In the genomic region with DNA sequence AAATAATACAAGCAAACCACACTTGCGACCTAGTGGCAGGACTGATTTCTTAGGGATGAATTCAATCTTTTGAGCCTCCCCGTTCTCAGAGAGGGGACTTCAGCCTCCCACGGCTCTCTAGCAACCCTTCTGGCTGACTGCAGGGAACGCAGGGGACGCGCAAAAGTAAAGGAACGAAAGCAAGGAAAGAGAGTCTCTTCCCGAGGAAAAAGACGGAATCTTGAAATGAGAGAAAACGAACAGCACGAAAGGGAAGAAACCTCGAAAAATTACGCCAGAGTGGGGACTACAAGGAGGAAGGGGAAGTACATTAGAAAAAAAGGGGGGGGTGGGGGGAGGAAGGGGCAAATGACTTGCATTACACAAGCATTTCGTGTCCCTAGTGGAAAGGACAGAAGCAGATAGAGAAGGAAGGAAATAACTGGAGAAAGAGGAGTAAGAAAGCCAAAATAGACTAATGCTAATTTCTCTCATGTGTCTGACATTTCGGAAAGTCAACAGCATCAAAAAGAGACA, we compare ENCODE assay signal across 1 cellular context.
TF ChIP-seq lines count a peak whose summit lies in the region.

No MANE protein-coding gene starts in this region.

TF ChIP-seq in GM12878, 131 proteins besides CTCF, POLR2A, EP300 and RAD21 (continues in another document):
- TF ChIP-seq, protein P1, sequence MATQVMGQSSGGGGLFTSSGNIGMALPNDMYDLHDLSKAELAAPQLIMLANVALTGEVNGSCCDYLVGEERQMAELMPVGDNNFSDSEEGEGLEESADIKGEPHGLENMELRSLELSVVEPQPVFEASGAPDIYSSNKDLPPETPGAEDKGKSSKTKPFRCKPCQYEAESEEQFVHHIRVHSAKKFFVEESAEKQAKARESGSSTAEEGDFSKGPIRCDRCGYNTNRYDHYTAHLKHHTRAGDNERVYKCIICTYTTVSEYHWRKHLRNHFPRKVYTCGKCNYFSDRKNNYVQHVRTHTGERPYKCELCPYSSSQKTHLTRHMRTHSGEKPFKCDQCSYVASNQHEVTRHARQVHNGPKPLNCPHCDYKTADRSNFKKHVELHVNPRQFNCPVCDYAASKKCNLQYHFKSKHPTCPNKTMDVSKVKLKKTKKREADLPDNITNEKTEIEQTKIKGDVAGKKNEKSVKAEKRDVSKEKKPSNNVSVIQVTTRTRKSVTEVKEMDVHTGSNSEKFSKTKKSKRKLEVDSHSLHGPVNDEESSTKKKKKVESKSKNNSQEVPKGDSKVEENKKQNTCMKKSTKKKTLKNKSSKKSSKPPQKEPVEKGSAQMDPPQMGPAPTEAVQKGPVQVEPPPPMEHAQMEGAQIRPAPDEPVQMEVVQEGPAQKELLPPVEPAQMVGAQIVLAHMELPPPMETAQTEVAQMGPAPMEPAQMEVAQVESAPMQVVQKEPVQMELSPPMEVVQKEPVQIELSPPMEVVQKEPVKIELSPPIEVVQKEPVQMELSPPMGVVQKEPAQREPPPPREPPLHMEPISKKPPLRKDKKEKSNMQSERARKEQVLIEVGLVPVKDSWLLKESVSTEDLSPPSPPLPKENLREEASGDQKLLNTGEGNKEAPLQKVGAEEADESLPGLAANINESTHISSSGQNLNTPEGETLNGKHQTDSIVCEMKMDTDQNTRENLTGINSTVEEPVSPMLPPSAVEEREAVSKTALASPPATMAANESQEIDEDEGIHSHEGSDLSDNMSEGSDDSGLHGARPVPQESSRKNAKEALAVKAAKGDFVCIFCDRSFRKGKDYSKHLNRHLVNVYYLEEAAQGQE (IDR thresholded peaks at IDR 0.05; ENCODE audit: low read depth, low read length) = no peak
- TF ChIP-seq MTA3 (IDR thresholded peaks at IDR 0.05; ENCODE audit: borderline replicate concordance, low read length) (no peak), ESRRA (IDR thresholded peaks at IDR 0.05; ENCODE audit: low read length) (no peak), ATF7 (IDR thresholded peaks at IDR 0.05; ENCODE audit: low read depth) (peak; percentile 57), EED (IDR thresholded peaks at IDR 0.05; ENCODE audit: low read depth) (peak; percentile 67; the same call in 1 of the 2 replicates), ZNF207 (IDR thresholded peaks at IDR 0.05; ENCODE audit: borderline replicate concordance) (no peak), KLF5 (IDR thresholded peaks at IDR 0.05; ENCODE audit: partially characterized antibody) (no peak), YBX1 (IDR thresholded peaks at IDR 0.05) (no peak), RB1 (IDR thresholded peaks at IDR 0.05; ENCODE audit: borderline replicate concordance) (0 out of 2 replicates have a peak, but pooled peaks have one; percentile 18), SMC3 (IDR thresholded peaks at IDR 0.05; ENCODE audit: borderline replicate concordance, low read length) (peak; percentile 45; the same call in 1 of the 2 replicates), MXI1 (IDR thresholded peaks at IDR 0.05; ENCODE audit: low read depth, low read length) (0 out of 2 replicates have a peak, but pooled peaks have one; percentile 9), IKZF2 (IDR thresholded peaks at IDR 0.05) (peak; percentile 83 to 84), SIN3A (IDR thresholded peaks at IDR 0.05; ENCODE audit: low read depth, low read length) (no peak), CHD4 (IDR thresholded peaks at IDR 0.05) (no peak), ZBED1 (IDR thresholded peaks at IDR 0.05; ENCODE audit: borderline replicate concordance) (no peak), NFYA (IDR thresholded peaks at IDR 0.05; ENCODE audit: borderline replicate concordance, low read depth, low read length) (no peak), NR2F1 (conservative IDR thresholded peaks at IDR 0.05) (no peak), SPI1 (IDR thresholded peaks at IDR 0.05; ENCODE audit: borderline replicate concordance, insufficient read depth, low read depth, low read length) (no peak), JUNB (IDR thresholded peaks at IDR 0.05) (no peak), NBN (IDR thresholded peaks at IDR 0.05) (0 out of 2 replicates have a peak, but pooled peaks have one; percentile 50), DPF2 (IDR thresholded peaks at IDR 0.05) (no peak), LARP7 (IDR thresholded peaks at IDR 0.05) (no peak), POLR2AphosphoS5 (IDR thresholded peaks at IDR 0.05; ENCODE audit: low read length) (no peak), TAF1 (IDR thresholded peaks at IDR 0.05; ENCODE audit: borderline replicate concordance, low read depth, low read length) (no peak), SP1 (IDR thresholded peaks at IDR 0.05; ENCODE audit: low read depth, low read length) (no peak), ASH2L (IDR thresholded peaks at IDR 0.05; ENCODE audit: borderline replicate concordance, low read depth) (no peak), SIX5 (IDR thresholded peaks at IDR 0.05; ENCODE audit: low read depth, low read length, severe bottlenecking) (no peak), SREBF1 (IDR thresholded peaks at IDR 0.05; ENCODE audit: low read length) (no peak), RFX5 (IDR thresholded peaks at IDR 0.05; ENCODE audit: low read depth, low read length) (no peak), ZZZ3 (IDR thresholded peaks at IDR 0.05; ENCODE audit: control insufficient read depth, insufficient read length, low read depth) (no peak), TCF7 (IDR thresholded peaks at IDR 0.05; ENCODE audit: borderline replicate concordance) (no peak), KAT2A (conservative IDR thresholded peaks at IDR 0.05; ENCODE audit: control insufficient read depth, low read depth, low read length) (no peak), YY1 (IDR thresholded peaks at IDR 0.05; ENCODE audit: low read depth, low read length) (no peak), JUND (IDR thresholded peaks at IDR 0.05; ENCODE audit: low read depth, low read length) (no peak), RCOR1 (conservative IDR thresholded peaks at IDR 0.05; ENCODE audit: low read depth, low read length) (no peak)
- TF ChIP-seq, protein P2, sequence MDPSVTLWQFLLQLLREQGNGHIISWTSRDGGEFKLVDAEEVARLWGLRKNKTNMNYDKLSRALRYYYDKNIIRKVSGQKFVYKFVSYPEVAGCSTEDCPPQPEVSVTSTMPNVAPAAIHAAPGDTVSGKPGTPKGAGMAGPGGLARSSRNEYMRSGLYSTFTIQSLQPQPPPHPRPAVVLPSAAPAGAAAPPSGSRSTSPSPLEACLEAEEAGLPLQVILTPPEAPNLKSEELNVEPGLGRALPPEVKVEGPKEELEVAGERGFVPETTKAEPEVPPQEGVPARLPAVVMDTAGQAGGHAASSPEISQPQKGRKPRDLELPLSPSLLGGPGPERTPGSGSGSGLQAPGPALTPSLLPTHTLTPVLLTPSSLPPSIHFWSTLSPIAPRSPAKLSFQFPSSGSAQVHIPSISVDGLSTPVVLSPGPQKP (IDR thresholded peaks at IDR 0.05; ENCODE audit: low read depth, low read length) = no peak
- TF ChIP-seq, protein P3, sequence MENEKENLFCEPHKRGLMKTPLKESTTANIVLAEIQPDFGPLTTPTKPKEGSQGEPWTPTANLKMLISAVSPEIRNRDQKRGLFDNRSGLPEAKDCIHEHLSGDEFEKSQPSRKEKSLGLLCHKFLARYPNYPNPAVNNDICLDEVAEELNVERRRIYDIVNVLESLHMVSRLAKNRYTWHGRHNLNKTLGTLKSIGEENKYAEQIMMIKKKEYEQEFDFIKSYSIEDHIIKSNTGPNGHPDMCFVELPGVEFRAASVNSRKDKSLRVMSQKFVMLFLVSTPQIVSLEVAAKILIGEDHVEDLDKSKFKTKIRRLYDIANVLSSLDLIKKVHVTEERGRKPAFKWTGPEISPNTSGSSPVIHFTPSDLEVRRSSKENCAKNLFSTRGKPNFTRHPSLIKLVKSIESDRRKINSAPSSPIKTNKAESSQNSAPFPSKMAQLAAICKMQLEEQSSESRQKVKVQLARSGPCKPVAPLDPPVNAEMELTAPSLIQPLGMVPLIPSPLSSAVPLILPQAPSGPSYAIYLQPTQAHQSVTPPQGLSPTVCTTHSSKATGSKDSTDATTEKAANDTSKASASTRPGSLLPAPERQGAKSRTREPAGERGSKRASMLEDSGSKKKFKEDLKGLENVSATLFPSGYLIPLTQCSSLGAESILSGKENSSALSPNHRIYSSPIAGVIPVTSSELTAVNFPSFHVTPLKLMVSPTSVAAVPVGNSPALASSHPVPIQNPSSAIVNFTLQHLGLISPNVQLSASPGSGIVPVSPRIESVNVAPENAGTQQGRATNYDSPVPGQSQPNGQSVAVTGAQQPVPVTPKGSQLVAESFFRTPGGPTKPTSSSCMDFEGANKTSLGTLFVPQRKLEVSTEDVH (IDR thresholded peaks at IDR 0.05; ENCODE audit: low read depth, partially characterized antibody) = no peak
- TF ChIP-seq, protein P4, sequence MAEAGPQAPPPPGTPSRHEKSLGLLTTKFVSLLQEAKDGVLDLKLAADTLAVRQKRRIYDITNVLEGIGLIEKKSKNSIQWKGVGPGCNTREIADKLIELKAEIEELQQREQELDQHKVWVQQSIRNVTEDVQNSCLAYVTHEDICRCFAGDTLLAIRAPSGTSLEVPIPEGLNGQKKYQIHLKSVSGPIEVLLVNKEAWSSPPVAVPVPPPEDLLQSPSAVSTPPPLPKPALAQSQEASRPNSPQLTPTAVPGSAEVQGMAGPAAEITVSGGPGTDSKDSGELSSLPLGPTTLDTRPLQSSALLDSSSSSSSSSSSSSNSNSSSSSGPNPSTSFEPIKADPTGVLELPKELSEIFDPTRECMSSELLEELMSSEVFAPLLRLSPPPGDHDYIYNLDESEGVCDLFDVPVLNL (IDR thresholded peaks at IDR 0.05; ENCODE audit: low read depth, low read length) = no peak
- TF ChIP-seq, protein P5, sequence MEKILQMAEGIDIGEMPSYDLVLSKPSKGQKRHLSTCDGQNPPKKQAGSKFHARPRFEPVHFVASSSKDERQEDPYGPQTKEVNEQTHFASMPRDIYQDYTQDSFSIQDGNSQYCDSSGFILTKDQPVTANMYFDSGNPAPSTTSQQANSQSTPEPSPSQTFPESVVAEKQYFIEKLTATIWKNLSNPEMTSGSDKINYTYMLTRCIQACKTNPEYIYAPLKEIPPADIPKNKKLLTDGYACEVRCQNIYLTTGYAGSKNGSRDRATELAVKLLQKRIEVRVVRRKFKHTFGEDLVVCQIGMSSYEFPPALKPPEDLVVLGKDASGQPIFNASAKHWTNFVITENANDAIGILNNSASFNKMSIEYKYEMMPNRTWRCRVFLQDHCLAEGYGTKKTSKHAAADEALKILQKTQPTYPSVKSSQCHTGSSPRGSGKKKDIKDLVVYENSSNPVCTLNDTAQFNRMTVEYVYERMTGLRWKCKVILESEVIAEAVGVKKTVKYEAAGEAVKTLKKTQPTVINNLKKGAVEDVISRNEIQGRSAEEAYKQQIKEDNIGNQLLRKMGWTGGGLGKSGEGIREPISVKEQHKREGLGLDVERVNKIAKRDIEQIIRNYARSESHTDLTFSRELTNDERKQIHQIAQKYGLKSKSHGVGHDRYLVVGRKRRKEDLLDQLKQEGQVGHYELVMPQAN (conservative IDR thresholded peaks at IDR 0.05) = no peak; the same call in 1 of the 2 replicates
- TF ChIP-seq, protein P6, sequence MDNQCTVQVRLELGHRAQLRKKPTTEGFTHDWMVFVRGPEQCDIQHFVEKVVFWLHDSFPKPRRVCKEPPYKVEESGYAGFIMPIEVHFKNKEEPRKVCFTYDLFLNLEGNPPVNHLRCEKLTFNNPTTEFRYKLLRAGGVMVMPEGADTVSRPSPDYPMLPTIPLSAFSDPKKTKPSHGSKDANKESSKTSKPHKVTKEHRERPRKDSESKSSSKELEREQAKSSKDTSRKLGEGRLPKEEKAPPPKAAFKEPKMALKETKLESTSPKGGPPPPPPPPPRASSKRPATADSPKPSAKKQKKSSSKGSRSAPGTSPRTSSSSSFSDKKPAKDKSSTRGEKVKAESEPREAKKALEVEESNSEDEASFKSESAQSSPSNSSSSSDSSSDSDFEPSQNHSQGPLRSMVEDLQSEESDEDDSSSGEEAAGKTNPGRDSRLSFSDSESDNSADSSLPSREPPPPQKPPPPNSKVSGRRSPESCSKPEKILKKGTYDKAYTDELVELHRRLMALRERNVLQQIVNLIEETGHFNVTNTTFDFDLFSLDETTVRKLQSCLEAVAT (IDR thresholded peaks at IDR 0.05) = 0 out of 2 replicates have a peak, but pooled peaks have one; percentile 39
- TF ChIP-seq, protein P7, sequence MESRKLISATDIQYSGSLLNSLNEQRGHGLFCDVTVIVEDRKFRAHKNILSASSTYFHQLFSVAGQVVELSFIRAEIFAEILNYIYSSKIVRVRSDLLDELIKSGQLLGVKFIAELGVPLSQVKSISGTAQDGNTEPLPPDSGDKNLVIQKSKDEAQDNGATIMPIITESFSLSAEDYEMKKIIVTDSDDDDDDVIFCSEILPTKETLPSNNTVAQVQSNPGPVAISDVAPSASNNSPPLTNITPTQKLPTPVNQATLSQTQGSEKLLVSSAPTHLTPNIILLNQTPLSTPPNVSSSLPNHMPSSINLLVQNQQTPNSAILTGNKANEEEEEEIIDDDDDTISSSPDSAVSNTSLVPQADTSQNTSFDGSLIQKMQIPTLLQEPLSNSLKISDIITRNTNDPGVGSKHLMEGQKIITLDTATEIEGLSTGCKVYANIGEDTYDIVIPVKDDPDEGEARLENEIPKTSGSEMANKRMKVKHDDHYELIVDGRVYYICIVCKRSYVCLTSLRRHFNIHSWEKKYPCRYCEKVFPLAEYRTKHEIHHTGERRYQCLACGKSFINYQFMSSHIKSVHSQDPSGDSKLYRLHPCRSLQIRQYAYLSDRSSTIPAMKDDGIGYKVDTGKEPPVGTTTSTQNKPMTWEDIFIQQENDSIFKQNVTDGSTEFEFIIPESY (IDR thresholded peaks at IDR 0.05) = no peak
- TF ChIP-seq, protein P8, sequence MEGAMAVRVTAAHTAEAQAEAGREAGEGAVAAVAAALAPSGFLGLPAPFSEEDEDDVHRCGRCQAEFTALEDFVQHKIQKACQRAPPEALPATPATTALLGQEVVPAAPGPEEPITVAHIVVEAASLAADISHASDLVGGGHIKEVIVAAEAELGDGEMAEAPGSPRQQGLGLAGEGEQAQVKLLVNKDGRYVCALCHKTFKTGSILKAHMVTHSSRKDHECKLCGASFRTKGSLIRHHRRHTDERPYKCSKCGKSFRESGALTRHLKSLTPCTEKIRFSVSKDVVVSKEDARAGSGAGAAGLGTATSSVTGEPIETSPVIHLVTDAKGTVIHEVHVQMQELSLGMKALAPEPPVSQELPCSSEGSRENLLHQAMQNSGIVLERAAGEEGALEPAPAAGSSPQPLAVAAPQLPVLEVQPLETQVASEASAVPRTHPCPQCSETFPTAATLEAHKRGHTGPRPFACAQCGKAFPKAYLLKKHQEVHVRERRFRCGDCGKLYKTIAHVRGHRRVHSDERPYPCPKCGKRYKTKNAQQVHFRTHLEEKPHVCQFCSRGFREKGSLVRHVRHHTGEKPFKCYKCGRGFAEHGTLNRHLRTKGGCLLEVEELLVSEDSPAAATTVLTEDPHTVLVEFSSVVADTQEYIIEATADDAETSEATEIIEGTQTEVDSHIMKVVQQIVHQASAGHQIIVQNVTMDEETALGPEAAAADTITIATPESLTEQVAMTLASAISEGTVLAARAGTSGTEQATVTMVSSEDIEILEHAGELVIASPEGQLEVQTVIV (IDR thresholded peaks at IDR 0.05; ENCODE audit: borderline replicate concordance, partially characterized antibody) = no peak
- TF ChIP-seq, protein P9, sequence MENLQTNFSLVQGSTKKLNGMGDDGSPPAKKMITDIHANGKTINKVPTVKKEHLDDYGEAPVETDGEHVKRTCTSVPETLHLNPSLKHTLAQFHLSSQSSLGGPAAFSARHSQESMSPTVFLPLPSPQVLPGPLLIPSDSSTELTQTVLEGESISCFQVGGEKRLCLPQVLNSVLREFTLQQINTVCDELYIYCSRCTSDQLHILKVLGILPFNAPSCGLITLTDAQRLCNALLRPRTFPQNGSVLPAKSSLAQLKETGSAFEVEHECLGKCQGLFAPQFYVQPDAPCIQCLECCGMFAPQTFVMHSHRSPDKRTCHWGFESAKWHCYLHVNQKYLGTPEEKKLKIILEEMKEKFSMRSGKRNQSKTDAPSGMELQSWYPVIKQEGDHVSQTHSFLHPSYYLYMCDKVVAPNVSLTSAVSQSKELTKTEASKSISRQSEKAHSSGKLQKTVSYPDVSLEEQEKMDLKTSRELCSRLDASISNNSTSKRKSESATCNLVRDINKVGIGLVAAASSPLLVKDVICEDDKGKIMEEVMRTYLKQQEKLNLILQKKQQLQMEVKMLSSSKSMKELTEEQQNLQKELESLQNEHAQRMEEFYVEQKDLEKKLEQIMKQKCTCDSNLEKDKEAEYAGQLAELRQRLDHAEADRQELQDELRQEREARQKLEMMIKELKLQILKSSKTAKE (IDR thresholded peaks at IDR 0.05; ENCODE audit: low read depth, poor library complexity, severe bottlenecking) = no peak
